Comparison of ENCODE assay signal across 3 cellular contexts in the genomic region with DNA sequence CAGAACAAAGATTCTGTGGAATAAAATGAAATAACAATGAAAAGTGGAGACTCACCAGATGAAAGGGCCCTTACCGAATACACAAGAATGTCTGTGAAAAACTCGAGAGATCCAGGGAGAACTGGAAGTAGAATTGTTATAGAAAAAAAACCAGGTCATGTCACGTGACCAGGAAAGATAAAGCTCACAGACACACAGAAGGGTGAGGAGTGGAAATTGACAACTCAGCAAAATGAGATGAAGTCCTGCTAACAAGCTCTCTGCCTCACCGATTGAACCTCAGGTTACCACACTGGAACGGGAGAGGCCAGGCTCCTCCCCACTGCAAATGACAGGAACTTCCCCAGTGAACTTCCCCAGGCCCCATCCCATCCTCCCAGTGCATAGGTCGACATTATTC.
TF ChIP-seq lines count a peak whose summit lies in the region.

No MANE protein-coding gene starts in this region.

TF ChIP-seq in SK-N-SH, 30 proteins besides CTCF, POLR2A, EP300 and RAD21:
- TF ChIP-seq USF1 (IDR thresholded peaks at IDR 0.05; ENCODE audit: borderline replicate concordance, low read depth) (peak; percentile 22; the same call in 1 of the 2 replicates), RFX5 (IDR thresholded peaks at IDR 0.05; ENCODE audit: low read length) (no peak)

TF ChIP-seq in SK-N-SH treated with all-trans-retinoic acid at 6 μM for 48 hours, 23 proteins besides CTCF, POLR2A, EP300 and RAD21:
- TF ChIP-seq OSR1 (CRISPR knock-in tag; IDR thresholded peaks at IDR 0.05) (no peak), ZNF565 (CRISPR knock-in tag; conservative IDR thresholded peaks at IDR 0.05; ENCODE audit: low read depth) (no peak), ISL1 (CRISPR knock-in tag; IDR thresholded peaks at IDR 0.05) (no peak), ZFP3 (CRISPR knock-in tag; IDR thresholded peaks at IDR 0.05) (no peak), RARB (CRISPR knock-in tag; IDR thresholded peaks at IDR 0.05) (no peak), CSDC2 (CRISPR knock-in tag; IDR thresholded peaks at IDR 0.05) (no peak), POU6F1 (CRISPR knock-in tag; IDR thresholded peaks at IDR 0.05; ENCODE audit: borderline replicate concordance, low read depth) (no peak), BACH2 (CRISPR knock-in tag; IDR thresholded peaks at IDR 0.05; ENCODE audit: borderline replicate concordance) (no peak), TOX (CRISPR knock-in tag; IDR thresholded peaks at IDR 0.05; ENCODE audit: borderline replicate concordance) (no peak), ESRRG (CRISPR knock-in tag; IDR thresholded peaks at IDR 0.05) (no peak)
- TF ChIP-seq, protein P1, sequence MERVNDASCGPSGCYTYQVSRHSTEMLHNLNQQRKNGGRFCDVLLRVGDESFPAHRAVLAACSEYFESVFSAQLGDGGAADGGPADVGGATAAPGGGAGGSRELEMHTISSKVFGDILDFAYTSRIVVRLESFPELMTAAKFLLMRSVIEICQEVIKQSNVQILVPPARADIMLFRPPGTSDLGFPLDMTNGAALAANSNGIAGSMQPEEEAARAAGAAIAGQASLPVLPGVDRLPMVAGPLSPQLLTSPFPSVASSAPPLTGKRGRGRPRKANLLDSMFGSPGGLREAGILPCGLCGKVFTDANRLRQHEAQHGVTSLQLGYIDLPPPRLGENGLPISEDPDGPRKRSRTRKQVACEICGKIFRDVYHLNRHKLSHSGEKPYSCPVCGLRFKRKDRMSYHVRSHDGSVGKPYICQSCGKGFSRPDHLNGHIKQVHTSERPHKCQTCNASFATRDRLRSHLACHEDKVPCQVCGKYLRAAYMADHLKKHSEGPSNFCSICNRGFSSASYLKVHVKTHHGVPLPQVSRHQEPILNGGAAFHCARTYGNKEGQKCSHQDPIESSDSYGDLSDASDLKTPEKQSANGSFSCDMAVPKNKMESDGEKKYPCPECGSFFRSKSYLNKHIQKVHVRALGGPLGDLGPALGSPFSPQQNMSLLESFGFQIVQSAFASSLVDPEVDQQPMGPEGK (CRISPR knock-in tag; IDR thresholded peaks at IDR 0.05; ENCODE audit: borderline replicate concordance), result no peak
- TF ChIP-seq, protein P2, sequence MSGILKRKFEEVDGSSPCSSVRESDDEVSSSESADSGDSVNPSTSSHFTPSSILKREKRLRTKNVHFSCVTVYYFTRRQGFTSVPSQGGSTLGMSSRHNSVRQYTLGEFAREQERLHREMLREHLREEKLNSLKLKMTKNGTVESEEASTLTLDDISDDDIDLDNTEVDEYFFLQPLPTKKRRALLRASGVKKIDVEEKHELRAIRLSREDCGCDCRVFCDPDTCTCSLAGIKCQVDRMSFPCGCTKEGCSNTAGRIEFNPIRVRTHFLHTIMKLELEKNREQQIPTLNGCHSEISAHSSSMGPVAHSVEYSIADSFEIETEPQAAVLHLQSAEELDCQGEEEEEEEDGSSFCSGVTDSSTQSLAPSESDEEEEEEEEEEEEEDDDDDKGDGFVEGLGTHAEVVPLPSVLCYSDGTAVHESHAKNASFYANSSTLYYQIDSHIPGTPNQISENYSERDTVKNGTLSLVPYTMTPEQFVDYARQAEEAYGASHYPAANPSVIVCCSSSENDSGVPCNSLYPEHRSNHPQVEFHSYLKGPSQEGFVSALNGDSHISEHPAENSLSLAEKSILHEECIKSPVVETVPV (CRISPR knock-in tag; IDR thresholded peaks at IDR 0.05), result no peak

TF ChIP-seq in K562, 482 proteins besides CTCF, POLR2A, EP300 and RAD21:
- peak; percentile 36 for TF ChIP-seq CBFA2T2 (conservative IDR thresholded peaks at IDR 0.05)
- peak; percentile 74 for TF ChIP-seq MAFF (IDR thresholded peaks at IDR 0.05; ENCODE audit: low read length)
- peak; percentile 98 for TF ChIP-seq TFE3 (CRISPR knock-in tag; IDR thresholded peaks at IDR 0.05)
- peak; percentile 62 for TF ChIP-seq MAFK (IDR thresholded peaks at IDR 0.05; ENCODE audit: low read length)
- TF ChIP-seq RAD51 (IDR thresholded peaks at IDR 0.05; ENCODE audit: borderline replicate concordance, low read depth), result peak; percentile 77
- TF ChIP-seq ZNF316 (IDR thresholded peaks at IDR 0.05), result peak; percentile 85
- TF ChIP-seq ELK3 (CRISPR knock-in tag; IDR thresholded peaks at IDR 0.05), result no peak
- no peak for TF ChIP-seq MTA1 (IDR thresholded peaks at IDR 0.05; ENCODE audit: borderline replicate concordance)
- peak; percentile 70 for TF ChIP-seq C11orf30 (IDR thresholded peaks at IDR 0.05; ENCODE audit: low read depth)
- no peak for TF ChIP-seq STAG1 (CRISPR knock-in tag; IDR thresholded peaks at IDR 0.05; ENCODE audit: borderline replicate concordance)
- TF ChIP-seq MAFG (tag; conservative IDR thresholded peaks at IDR 0.05), result peak; percentile 91
